1 cellular context compared by ENCODE assay signal in the genomic region with DNA sequence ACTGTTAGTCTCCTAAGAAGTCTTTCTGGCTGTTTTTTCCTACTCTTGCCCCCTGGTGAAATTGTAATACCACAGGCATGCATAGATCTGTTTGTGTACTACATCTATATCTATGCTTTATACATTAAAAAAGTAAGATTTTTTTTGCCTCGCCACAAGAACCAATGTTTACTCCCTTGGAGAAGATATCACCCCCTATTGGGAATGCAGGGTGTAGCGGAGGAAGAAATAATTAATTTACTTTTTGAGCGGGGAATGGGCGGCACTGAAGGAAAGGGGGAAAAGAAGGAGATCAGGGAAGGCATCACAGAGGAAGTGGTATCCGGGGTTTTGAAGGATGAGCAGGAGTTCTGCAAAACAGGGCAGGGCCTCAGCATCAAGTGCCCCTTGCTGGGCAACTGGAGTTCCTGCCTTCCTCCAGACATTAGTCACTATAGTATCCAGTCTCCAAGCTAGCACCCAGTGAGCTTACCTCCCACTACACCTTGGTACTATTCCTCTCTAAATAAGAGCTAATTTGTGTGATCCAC.
TF ChIP-seq lines count a peak whose summit lies in the region.

No MANE protein-coding gene starts in this region.

TF ChIP-seq in IMR-90, 13 proteins besides CTCF, POLR2A, EP300 and RAD21:
- no peak for TF ChIP-seq CEBPB (IDR thresholded peaks at IDR 0.05; ENCODE audit: low read depth, low read length)
